2 cellular contexts compared by ENCODE assay signal in genomic region chr1:172390620-172391491, GRCh38.
TF ChIP-seq lines count a peak whose summit lies in the region.

No MANE protein-coding gene starts in this region.

TF ChIP-seq in liver, 16 proteins besides CTCF, POLR2A, EP300 and RAD21:
- TF ChIP-seq FOXA2 (IDR thresholded peaks at IDR 0.05) = no peak

TF ChIP-seq in HepG2, 621 proteins besides CTCF, POLR2A, EP300 and RAD21:
- no peak for TF ChIP-seq ZHX2 (IDR thresholded peaks at IDR 0.05; ENCODE audit: low read depth)
- TF ChIP-seq ZHX2 (CRISPR knock-in tag; IDR thresholded peaks at IDR 0.05; ENCODE audit: borderline replicate concordance) = no peak
- TF ChIP-seq ZNF224 (CRISPR knock-in tag; IDR thresholded peaks at IDR 0.05) = no peak
- no peak for TF ChIP-seq PHF21A (CRISPR knock-in tag; IDR thresholded peaks at IDR 0.05)
- no peak for TF ChIP-seq ZNF883 (CRISPR knock-in tag; IDR thresholded peaks at IDR 0.05; ENCODE audit: not compliant biosample characterization)
- TF ChIP-seq IRF2 (CRISPR knock-in tag; IDR thresholded peaks at IDR 0.05) = no peak
- no peak for TF ChIP-seq ATF1 (CRISPR knock-in tag; IDR thresholded peaks at IDR 0.05)
- no peak for TF ChIP-seq ZNF432 (CRISPR knock-in tag; IDR thresholded peaks at IDR 0.05; ENCODE audit: borderline replicate concordance)
- TF ChIP-seq PHF8 (CRISPR knock-in tag; IDR thresholded peaks at IDR 0.05) = no peak
- no peak for TF ChIP-seq THAP7 (CRISPR knock-in tag; IDR thresholded peaks at IDR 0.05)
- TF ChIP-seq ZNF256 (CRISPR knock-in tag; conservative IDR thresholded peaks at IDR 0.05) = no peak
- TF ChIP-seq ARID5B (CRISPR knock-in tag; IDR thresholded peaks at IDR 0.05) = no peak
- no peak for TF ChIP-seq ZFY (CRISPR knock-in tag; IDR thresholded peaks at IDR 0.05)
- no peak for TF ChIP-seq NFYB (CRISPR knock-in tag; IDR thresholded peaks at IDR 0.05)
- TF ChIP-seq ZNF142 (CRISPR knock-in tag; IDR thresholded peaks at IDR 0.05) = no peak
- TF ChIP-seq ATF2 (CRISPR knock-in tag; IDR thresholded peaks at IDR 0.05) = no peak
- no peak for TF ChIP-seq PLSCR1 (CRISPR knock-in tag; IDR thresholded peaks at IDR 0.05; ENCODE audit: borderline replicate concordance)
- no peak for TF ChIP-seq ZSCAN12 (CRISPR knock-in tag; IDR thresholded peaks at IDR 0.05)
- no peak for TF ChIP-seq RNF219 (CRISPR knock-in tag; IDR thresholded peaks at IDR 0.05)
- TF ChIP-seq ZNF850 (CRISPR knock-in tag; conservative IDR thresholded peaks at IDR 0.05) = no peak
TF ChIP-seq in HepG2: peak in this region for 0.
